In genomic region chr19:42402376-42403116, GRCh38 we compare ENCODE assay signal across 9 cellular contexts. TPM values are rescaled to one million over a fixed set of nuclear protein-coding genes. Genes with fewer than 3 reads are reported as not detected.
DNase-seq lines count a peak whose midpoint lies in the region; ATAC-seq and TF ChIP-seq lines count a peak whose summit lies in the region.
"Had no signal": no experiment of that assay in that cellular context is flagged by ENCODE, and none has a peak within 500 bp of the region (broad histone marks: within the 10 kb centered on the region; RNA-seq: fewer than 3 reads in every experiment).

No MANE protein-coding gene starts in this region.

- H3K4me1 ChIP-seq in BE2C = no peaks in the 10 kb centered on the region; the same call in 1 of the 2 replicates
- peaks cover 4% of the 10 kb centered on the region; the same call in 1 of the 2 replicates for H3K4me1 ChIP-seq in HUES64 (ENCODE audit: insufficient read depth, low read length)
- H3K4me1 ChIP-seq in naive thymus-derived CD4-positive, alpha-beta T cell (ENCODE audit: control insufficient read depth in 2 of 2, insufficient read depth in 2 of 2, low read length in 2 of 2) = peaks cover 8 to 10% of the 10 kb centered on the region in 2 donors

- peaks cover 49% of the 10 kb centered on the region for H3K4me1 Mint-ChIP-seq in brain
- peaks cover 17 to 42% (median 34%) of the 10 kb centered on the region in 7 donors for H3K4me1 Mint-ChIP-seq in naive thymus-derived CD4-positive, alpha-beta T cell

- CTCF ChIA-PET in naive thymus-derived CD4-positive, alpha-beta T cell (lab: Charles Lee) = interaction anchor here (2.6 kb wide), 1 partner anchor 270 kb away, joined by 7 read pairs; the partner anchor contains the start of gene POU2F2

- H3K9ac ChIP-seq in HUES64 (ENCODE audit: low read depth, low read length) = peak overlapping the region; percentile 73

- intact Hi-C loops in naive thymus-derived CD4-positive, alpha-beta T cell (cut with micrococcal nuclease) = loop anchor here (5.0 kb wide), 3 partner anchors 35 to 295 kb away; no protein-coding TSS in a partner anchor

- H3K4me3 ChIP-seq in BE2C (ENCODE audit: low read depth, low read length) (peak overlapping the region; percentile 58), HUES64 (ENCODE audit: low read length) (peak overlapping the region; percentile 71)
- H3K4me3 ChIP-seq in naive thymus-derived CD4-positive, alpha-beta T cell (ENCODE audit: low read length) = peak overlapping the region; percentile 62

- H3K4me3 Mint-ChIP-seq in brain = peak overlapping the region; percentile 88 to 92 (median 90)
- H3K4me3 Mint-ChIP-seq in naive thymus-derived CD4-positive, alpha-beta T cell = peak overlapping the region; percentile 79 to 88 (median 84)

- H3K27ac ChIP-seq in HUES64 (ENCODE audit: low read depth, low read length) = no peak overlapping the region
- H3K27ac ChIP-seq in naive thymus-derived CD4-positive, alpha-beta T cell (ENCODE audit: low read depth, low read length) = peak overlapping the region; percentile 68

- H3K27ac Mint-ChIP-seq in brain = peak overlapping the region; percentile 73 to 98 (median 91)
- peak overlapping the region in 7 of 9 donors; percentile 65 to 88 (median 82) for H3K27ac Mint-ChIP-seq in naive thymus-derived CD4-positive, alpha-beta T cell

- WGBS in HUES64 = 28% methylated on average over 34 of the region's 34 CpGs

- H3K9me3 ChIP-seq in BE2C (no peaks in the 10 kb centered on the region), HUES64 (ENCODE audit: insufficient read depth, low read depth, low read length) (no peaks in the 10 kb centered on the region)
- no peaks in the 10 kb centered on the region for H3K9me3 ChIP-seq in naive thymus-derived CD4-positive, alpha-beta T cell (ENCODE audit: control insufficient read depth in 2 of 3, low read length in 3 of 3)

- no peaks in the 10 kb centered on the region for H3K36me3 ChIP-seq in BE2C
- no peaks in the 10 kb centered on the region for H3K36me3 ChIP-seq in HUES64 (ENCODE audit: insufficient read depth, low read length)
- peaks cover 0 to 22% (median 0%) of the 10 kb centered on the region in 3 experiments for H3K36me3 ChIP-seq in naive thymus-derived CD4-positive, alpha-beta T cell (ENCODE audit: control insufficient read depth in 2 of 3, insufficient read depth in 3 of 3, low read length in 3 of 3)

- no peaks in the 10 kb centered on the region for H3K27me3 ChIP-seq in BE2C
- H3K27me3 ChIP-seq in HUES64 (ENCODE audit: insufficient read depth, low read length) = peaks cover 16% of the 10 kb centered on the region
- H3K27me3 ChIP-seq in naive thymus-derived CD4-positive, alpha-beta T cell (ENCODE audit: control insufficient read depth in 2 of 2, insufficient read depth in 2 of 2, low read length in 2 of 2) = no peaks in the 10 kb centered on the region

- DNase-seq in BE2C (no peak), omental fat pad (ENCODE audit: low spot score) (no peak), COLO668 (lab: John Stamatoyannopoulos, UW; ENCODE audit: unreplicated experiment) (no peak), GOT3 (lab: John Stamatoyannopoulos, UW) (no peak), COLO829 (ENCODE audit: low spot score) (no peak)
- DNase-seq in naive thymus-derived CD4-positive, alpha-beta T cell = peak in 1 of 9 donors; percentile 9
- DNase-seq: SIG-M5 had no signal

- no peak for ATAC-seq in naive thymus-derived CD4-positive, alpha-beta T cell
- ATAC-seq in omental fat pad (ENCODE audit: low FRiP score) = no peak

- POLR2A ChIA-PET in naive thymus-derived CD4-positive, alpha-beta T cell (lab: Charles Lee) = interaction anchor here (1.0 to 1.2 kb wide), 2 partner anchors 19 to 21 kb away, joined by 3 to 7 read pairs; no protein-coding TSS in a partner anchor

- H3K36me3 Mint-ChIP-seq in brain = peaks cover 12% of the 10 kb centered on the region
- H3K36me3 Mint-ChIP-seq in naive thymus-derived CD4-positive, alpha-beta T cell = peaks cover 0 to 17% (median 0%) of the 10 kb centered on the region in 5 donors

- peaks cover 10% of the 10 kb centered on the region for H3K27me3 Mint-ChIP-seq in brain
- no peaks in the 10 kb centered on the region for H3K27me3 Mint-ChIP-seq in naive thymus-derived CD4-positive, alpha-beta T cell

- H3K9me3 Mint-ChIP-seq in brain = peaks cover 0 to 3% (median 0%) of the 10 kb centered on the region in 5 experiments
- peaks cover 0 to 1% (median 0%) of the 10 kb centered on the region in 11 donors for H3K9me3 Mint-ChIP-seq in naive thymus-derived CD4-positive, alpha-beta T cell

- TF ChIP-seq CTCF in BE2C (IDR thresholded peaks at IDR 0.05; ENCODE audit: low read depth, low read length) (no peak), brain (conservative IDR thresholded peaks at IDR 0.05) (no peak), omental fat pad (IDR thresholded peaks at IDR 0.05) (no peak)

RNA-seq across cellular contexts. Expression of gene CNFN, which starts 12.4 kb away (rescaled TPM):
- 1.5 TPM for polyA plus RNA-seq in BE2C (2012; ENCODE audit: insufficient read depth, insufficient read length, low read depth)
- 20.1 TPM for polyA plus RNA-seq in HUES64 (2013, experiment 1 of 2)
- polyA plus RNA-seq in HUES64 (2013, experiment 2 of 2) = 29.5 TPM
- polyA plus RNA-seq in brain (ENCODE audit: insufficient read depth, low read depth, low replicate concordance) = 10.9 TPM
- under 1 TPM in 1 of 5 experiments, not detected in 4; 0.75 TPM for total RNA-seq in naive thymus-derived CD4-positive, alpha-beta T cell
- polyA plus RNA-seq in naive thymus-derived CD4-positive, alpha-beta T cell = under 1 TPM in 1 of 2 donors, not detected in 1; 0.52 TPM
- not detected for total RNA-seq in omental fat pad

RNA-seq across cellular contexts. Expression of gene LIPE, which starts 24.6 kb away (rescaled TPM):
- 14.8 TPM for polyA plus RNA-seq in BE2C (2012; ENCODE audit: insufficient read depth, insufficient read length, low read depth)
- 3.1 TPM for polyA plus RNA-seq in HUES64 (2013, experiment 1 of 2)
- 4.2 TPM for polyA plus RNA-seq in HUES64 (2013, experiment 2 of 2)
- 74.5 TPM for polyA plus RNA-seq in brain (ENCODE audit: insufficient read depth, low read depth, low replicate concordance)
- 10 to 100 TPM; 15.8 to 35.4 (median 28.3) TPM for total RNA-seq in naive thymus-derived CD4-positive, alpha-beta T cell
- 1 to 10 TPM; 7.0 to 9.8 TPM for polyA plus RNA-seq in naive thymus-derived CD4-positive, alpha-beta T cell
- 1,000 to 10,000 TPM in 2 of 4 donors, 100 to 1,000 TPM in 2; 491 to 3,641 (median 1,025) TPM for total RNA-seq in omental fat pad

RNA-seq across cellular contexts. Expression of gene CXCL17, which starts 40.2 kb away (rescaled TPM):
- polyA plus RNA-seq in BE2C (2012; ENCODE audit: insufficient read depth, insufficient read length, low read depth) = not detected
- polyA plus RNA-seq in HUES64 (2013, experiment 1 of 2) = not detected
- not detected for polyA plus RNA-seq in HUES64 (2013, experiment 2 of 2)
- 1.8 TPM for polyA plus RNA-seq in brain (ENCODE audit: insufficient read depth, low read depth, low replicate concordance)
- total RNA-seq in naive thymus-derived CD4-positive, alpha-beta T cell = not detected
- under 1 TPM in 1 of 2 donors, not detected in 1; 0.30 TPM for polyA plus RNA-seq in naive thymus-derived CD4-positive, alpha-beta T cell
- total RNA-seq in omental fat pad = not detected

Comparison
In these comparisons a context has a peak if more than half of its experiments do, and no peak if none do; other contexts are left out.
1. RNA of gene LIPE, which starts 24.6 kb away (total RNA-seq): 491 to 3,641 TPM in omental fat pad; 15.8 to 35.4 TPM in naive thymus-derived CD4-positive, alpha-beta T cell; every median in the first group is over 10 times any median in the second.
2. Peak in every context shown above with its lines, with median percentiles within 50 percentile points of each other: H3K4me3 ChIP-seq.